Comparison of ENCODE assay signal across 12 cellular contexts in the genomic region with DNA sequence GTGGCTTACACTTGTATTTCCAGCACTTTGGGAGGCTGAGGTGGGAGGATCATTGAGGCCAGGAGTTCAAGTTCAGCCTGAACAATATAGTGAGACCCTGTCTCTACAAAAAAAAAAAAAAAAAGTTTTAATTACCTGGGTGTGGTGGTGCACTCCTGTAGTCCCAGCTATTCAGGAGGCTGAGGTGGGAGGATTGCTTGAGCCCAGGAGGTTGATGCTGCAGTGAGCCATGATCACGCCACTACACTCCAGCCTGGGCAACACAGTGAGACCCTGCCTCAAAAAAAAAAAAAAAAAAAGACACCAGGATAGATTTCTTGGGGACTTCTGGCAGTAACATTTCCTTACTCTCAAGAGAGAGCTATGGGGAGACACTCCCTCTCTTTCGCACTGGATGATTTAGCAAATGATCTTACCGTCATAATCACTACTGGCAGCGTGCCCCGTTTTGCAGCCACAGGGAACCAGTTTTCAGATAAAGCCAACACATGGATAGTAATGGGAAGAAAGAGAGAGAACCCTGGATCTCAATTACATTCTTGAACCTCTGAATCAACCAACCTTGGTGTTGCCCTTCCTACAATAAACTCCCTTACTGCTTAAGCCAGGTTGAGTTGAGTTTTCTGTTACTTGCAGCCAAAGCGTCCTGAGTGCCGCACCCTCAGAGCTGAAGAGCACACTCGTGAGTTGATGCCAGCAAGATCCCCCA. TPM values are rescaled to one million over a fixed set of nuclear protein-coding genes. Genes with fewer than 3 reads are reported as not detected.
DNase-seq lines count a peak whose midpoint lies in the region; ATAC-seq, FAIRE-seq and TF ChIP-seq lines count a peak whose summit lies in the region.
"Had no signal": no experiment of that assay in that cellular context is flagged by ENCODE, and none has a peak within 500 bp of the region (broad histone marks: within the 10 kb centered on the region; RNA-seq: fewer than 3 reads in every experiment).

No MANE protein-coding gene starts in this region.

- H4K5ac ChIP-seq in IMR-90 (ENCODE audit: low read depth, low read length), result no peak overlapping the region

- POLR2A ChIA-PET in IMR-90 (lab: Charles Lee; ENCODE audit: unreplicated experiment), result interaction anchor here (0.6 kb wide), 2 partner anchors 10 to 20 kb away, joined by 3 to 4 read pairs; no protein-coding TSS in a partner anchor

- H2BK15ac ChIP-seq in IMR-90 (ENCODE audit: low read depth, low read length), result no peak overlapping the region

- no peaks in the 10 kb centered on the region for H3K27me3 ChIP-seq in IMR-90 (ENCODE audit: control insufficient read depth, insufficient read depth, low read length)
- no peaks in the 10 kb centered on the region for H3K27me3 ChIP-seq in left lung
- H3K27me3 ChIP-seq: SJSA1 had no signal

- TF ChIP-seq RAD21 in IMR-90 (IDR thresholded peaks at IDR 0.05; ENCODE audit: low read length), result no peak

- FAIRE-seq in kidney (lab: Jason Lieb, UNC), result no peak
- FAIRE-seq: GM12892 had no signal

- no peak for ATAC-seq in IMR-90 (ENCODE audit: low read depth)
- ATAC-seq in left lung, result peak; percentile 53
- ATAC-seq in HG02973 (IDR thresholded peaks at IDR 0.05; ENCODE audit: unreplicated experiment), result no peak

- dilution Hi-C loops in IMR-90 (cut with HindIII; ENCODE audit: low sequenced_read_pairs, unreplicated experiment), result no loop called here

- in situ Hi-C loops in IMR-90 (cut with MboI; ENCODE audit: low sequenced_read_pairs), result no loop called here

- intact Hi-C loops in IMR-90 (cut with micrococcal nuclease), result no loop called here
- intact Hi-C loops in left lung (cut with DNase I), result no loop called here
- intact Hi-C loops in kidney (cut with DNase I), result no loop called here

- TF ChIP-seq CTCF in IMR-90 (conservative IDR thresholded peaks at IDR 0.05; ENCODE audit: low read depth, low read length) (no peak), left lung (IDR thresholded peaks at IDR 0.05) (no peak), kidney (IDR thresholded peaks at IDR 0.05; ENCODE audit: borderline replicate concordance, extremely low read depth, insufficient read depth) (no peak)

- no peak overlapping the region; the same call in 1 of the 2 replicates for H3K14ac ChIP-seq in IMR-90 (replicated peaks; ENCODE audit: low read depth, low read length)

- CTCF ChIA-PET in IMR-90 (lab: Yijun Ruan, JAX), result interaction anchor here (0.5 kb wide), 1 partner anchor 293 kb away, joined by 3 read pairs; no protein-coding TSS in a partner anchor

- H3K4me1 ChIP-seq in IMR-90 (ENCODE audit: control insufficient read depth, insufficient read depth, low read length) (peaks cover 3% of the 10 kb centered on the region; the same call in 1 of the 2 replicates), left lung (peaks cover 0 to 9% of the 10 kb centered on the region in 2 donors), kidney (ENCODE audit: control insufficient read depth in 1 of 2, insufficient read depth in 1 of 2, low read depth in 1 of 2, low read length in 2 of 2) (no peaks in the 10 kb centered on the region)

- H4K91ac ChIP-seq in IMR-90 (ENCODE audit: insufficient read depth, low read depth, low read length), result 0 out of 2 replicates have a peak overlapping the region, but pooled peaks have one; percentile 5

- no peak overlapping the region for H2BK5ac ChIP-seq in IMR-90 (ENCODE audit: low read depth, low read length, poor library complexity, severe bottlenecking)

- 0 out of 4 replicates have a peak, but pooled peaks cover 0 to 4% of the 10 kb centered on the region in 2 experiments for H3K79me1 ChIP-seq in IMR-90 (ENCODE audit: low read depth in 1 of 2, low read length in 2 of 2)

- no peak overlapping the region for H4K8ac ChIP-seq in IMR-90 (ENCODE audit: low read depth in 2 of 2, low read length in 2 of 2)

- no peak overlapping the region for H2BK20ac ChIP-seq in IMR-90 (ENCODE audit: low read depth, low read length)

- no TSS peak for BruUV-seq in IMR-90 (replicated peaks; lab: Mats Ljungman, UMichigan)

- peak; percentile 92 for DNase-seq in Daoy (ENCODE audit: low read depth)
- DNase-seq in IMR-90, result peak; percentile 55
- peak; percentile 94 for DNase-seq in amniotic epithelial cell (ENCODE audit: low read depth)
- no peak for DNase-seq in left lung
- DNase-seq in iPS-NIHi7 (ENCODE audit: extremely low spot score), result no peak
- no peak for DNase-seq in kidney
- DNase-seq: activated B cell treated with CpG ODN at 0.5 μM for 24 hours; activated gamma-delta T cell treated with Interleukin-2 at 50 U/mL for 16 hours; stimulated activated CD4-positive, alpha-beta T cell treated with anti-CD3 and anti-CD28 coated beads, Interleukin-2, amount 100 ng/mL, for 48 hours had no signal

- H4K20me1 ChIP-seq in IMR-90 (ENCODE audit: insufficient read depth, low read length), result no peaks in the 10 kb centered on the region

- H2AFZ ChIP-seq in IMR-90 (replicated peaks; ENCODE audit: low read length, poor library complexity), result no peak overlapping the region

- H3K9me3 ChIP-seq in IMR-90 (ENCODE audit: control insufficient read depth, insufficient read depth, low read length) (no peaks in the 10 kb centered on the region), left lung (no peaks in the 10 kb centered on the region), kidney (ENCODE audit: control insufficient read depth in 1 of 2, low read length in 2 of 2) (no peaks in the 10 kb centered on the region)

- no peak overlapping the region for H2BK120ac ChIP-seq in IMR-90 (ENCODE audit: low read depth, low read length)

- no peak overlapping the region for H3K27ac ChIP-seq in IMR-90 (ENCODE audit: insufficient read depth, low read length)
- H3K27ac ChIP-seq in left lung, result peak overlapping the region; percentile 29 to 68
- no peak overlapping the region for H3K27ac ChIP-seq in kidney (ENCODE audit: low read depth in 2 of 2, low read length in 2 of 2)
- H3K27ac ChIP-seq: SJSA1 had no signal

- no peak overlapping the region for H2AK9ac ChIP-seq in IMR-90 (replicated peaks; ENCODE audit: low read depth, low read length, poor library complexity)

- no peak overlapping the region for H3K9ac ChIP-seq in IMR-90 (ENCODE audit: low read depth, low read length)
- no peak overlapping the region for H3K9ac ChIP-seq in kidney (ENCODE audit: low read length in 2 of 2)

- H3K4me3 ChIP-seq in IMR-90 (ENCODE audit: insufficient read depth, low read depth, low read length) (no peak overlapping the region), left lung (no peak overlapping the region), kidney (ENCODE audit: low read length in 2 of 2) (no peak overlapping the region)
- H3K4me3 ChIP-seq: SJSA1 had no signal

- H3K18ac ChIP-seq in IMR-90 (ENCODE audit: low read depth, low read length), result no peak overlapping the region

- whole genome bisulfite sequencing in IMR-90 (ENCODE audit: extremely low coverage in 2 of 2, insufficient read length in 1 of 2), 2 experiments, result 72% methylated on average over 3 of the region's 8 CpGs; no CpG with 5 or more reads in 1 of the 2 experiments

- H2AK5ac ChIP-seq in IMR-90 (ENCODE audit: low read depth, low read length), result 0 out of 2 replicates have a peak overlapping the region, but pooled peaks have one; percentile 29

- H3K4me2 ChIP-seq in IMR-90 (ENCODE audit: low read depth, low read length), result no peak overlapping the region

- peak overlapping the region; percentile 6; the same call in 1 of the 2 replicates for H3K4ac ChIP-seq in IMR-90 (ENCODE audit: low read depth, low read length)

- TF ChIP-seq POLR2A in IMR-90 (IDR thresholded peaks at IDR 0.05; ENCODE audit: low read depth, low read length), result no peak

- peaks cover 6% of the 10 kb centered on the region; the same call in 1 of the 2 replicates for H3K9me1 ChIP-seq in IMR-90 (ENCODE audit: insufficient read depth, low read length)

- H3K23ac ChIP-seq in IMR-90 (ENCODE audit: low read depth, low read length), result no peak overlapping the region

- no peak overlapping the region for H3K56ac ChIP-seq in IMR-90 (ENCODE audit: extremely low read depth, insufficient read depth, low read length)

- H3K36me3 ChIP-seq in IMR-90 (ENCODE audit: control insufficient read depth, insufficient read depth, low read length) (no peaks in the 10 kb centered on the region), left lung (no peaks in the 10 kb centered on the region), kidney (ENCODE audit: control insufficient read depth in 1 of 2, insufficient read depth in 2 of 2, low read length in 2 of 2) (no peaks in the 10 kb centered on the region)
- H3K36me3 ChIP-seq: SJSA1 had no signal

TF ChIP-seq in IMR-90, 13 proteins besides CTCF, POLR2A, EP300 and RAD21 (continues in another document):
- TF ChIP-seq USF2 (IDR thresholded peaks at IDR 0.05; ENCODE audit: low read depth, low read length) (no peak), MAFK (IDR thresholded peaks at IDR 0.05; ENCODE audit: low read depth, low read length) (no peak), RFX5 (IDR thresholded peaks at IDR 0.05; ENCODE audit: low read depth, low read length) (no peak), BHLHE40 (IDR thresholded peaks at IDR 0.05; ENCODE audit: low read depth, low read length) (no peak), RCOR1 (IDR thresholded peaks at IDR 0.05; ENCODE audit: insufficient replicate concordance, low read length) (no peak), CHD1 (IDR thresholded peaks at IDR 0.05; ENCODE audit: low read depth, low read length) (no peak), FOS (IDR thresholded peaks at IDR 0.05; ENCODE audit: low read depth, low read length) (no peak), MXI1 (IDR thresholded peaks at IDR 0.05; ENCODE audit: borderline replicate concordance, low read depth, low read length) (no peak), MAZ (IDR thresholded peaks at IDR 0.05; ENCODE audit: borderline replicate concordance, low read depth, low read length) (no peak), SMC3 (IDR thresholded peaks at IDR 0.05; ENCODE audit: low read depth, low read length) (no peak), CEBPB (IDR thresholded peaks at IDR 0.05; ENCODE audit: low read depth, low read length) (no peak)

RNA-seq across cellular contexts. Expression of gene PTPN1, which starts 18.1 kb away (rescaled TPM):
- total RNA-seq in Daoy (2014; rRNA removed; shearing (Covaris generic)), result 32.2 and 33.4 TPM in 2 replicates
- 31.7 and 38.0 TPM in 2 replicates for total RNA-seq in IMR-90 (2012; rRNA removed)
- polyA plus RNA-seq in IMR-90 (2012; rRNA removed), result 37.1 and 37.4 TPM in 2 replicates
- 27.3 and 29.6 TPM in 2 replicates for polyA plus RNA-seq in IMR-90 (2012; cell fraction: cytosol; rRNA removed)
- polyA plus RNA-seq in IMR-90 (2012; cell fraction: nucleus; rRNA removed; ENCODE audit: low replicate concordance), result 35.3 and 62.9 TPM in 2 replicates
- total RNA-seq in left lung, result 10 to 100 TPM; 70.7 to 98.6 TPM
- 80.4 TPM for total RNA-seq in kidney
- 29.6 TPM for polyA plus RNA-seq in kidney (ENCODE audit: insufficient read depth, low read depth, low replicate concordance)

Comparison
In these comparisons a context has a peak if more than half of its experiments do, and no peak if none do; other contexts are left out.
1. DNase-seq: peak in Daoy (single experiment), IMR-90 (single experiment) and amniotic epithelial cell (single experiment); none in left lung (0 of 2), iPS-NIHi7 (single experiment) and kidney (single experiment).
2. H3K27ac ChIP-seq: peak in left lung (2 of 2); none in IMR-90 (single experiment) and kidney (0 of 2).